ENCODE assay signal across 8 cellular contexts in the genomic region with DNA sequence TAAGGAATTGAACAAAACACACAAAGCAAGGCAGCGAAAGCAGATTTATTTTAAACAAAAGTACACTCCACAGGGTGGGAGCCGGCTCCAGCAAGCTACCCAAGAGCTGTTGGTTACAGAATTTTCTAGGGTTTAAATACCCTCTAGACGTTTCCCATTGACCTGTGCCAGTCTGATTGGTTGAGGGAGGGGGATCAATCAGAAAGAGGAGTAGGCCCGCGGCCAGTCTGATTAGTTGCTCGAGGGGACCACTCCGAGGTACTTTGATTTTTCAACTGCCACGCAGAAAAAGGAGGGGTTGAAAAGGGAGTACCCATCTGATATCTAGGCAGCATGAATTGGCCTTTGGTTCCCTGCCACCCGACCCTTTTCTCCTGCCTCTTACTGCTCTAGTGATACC. TPM values are rescaled to one million over a fixed set of nuclear protein-coding genes. Genes with fewer than 3 reads are reported as not detected.
A peak's percentile ranks its signal among the peaks of the same experiment; 100 is the strongest.
DNase-seq lines count a peak whose midpoint lies in the region; ATAC-seq and TF ChIP-seq lines count a peak whose summit lies in the region.

No MANE protein-coding gene starts in this region.

- TF ChIP-seq CTCF in kidney epithelial cell (IDR thresholded peaks at IDR 0.05; ENCODE audit: insufficient read depth, low read length, poor library complexity, severe bottlenecking) = no peak
- TF ChIP-seq CTCF in tibial artery (IDR thresholded peaks at IDR 0.05) = no peak

- no peaks in the 10 kb centered on the region for H3K9me3 Mint-ChIP-seq in activated T-cell treated with anti-CD3 and anti-CD28 coated beads, Interleukin-2, amount 50 U/mL, for 24 hours
- H3K9me3 Mint-ChIP-seq in activated T-helper 2 cell treated with anti-CD3 and anti-CD28 coated beads, Interferon-gamma antibody, Interleukin-2, Interleukin-4, amounts not matched to agents 10 μg/mL and 5 μg/mL and 100 μg/mL, durations not matched to agents 14 hours and 24 hours and 36 hours = no peaks in the 10 kb centered on the region

- peaks cover 62% of the 10 kb centered on the region for H3K36me3 Mint-ChIP-seq in activated T-cell treated with anti-CD3 and anti-CD28 coated beads, Interleukin-2, amount 50 U/mL, for 24 hours (ENCODE audit: low read depth)
- H3K36me3 Mint-ChIP-seq in activated T-helper 2 cell treated with anti-CD3 and anti-CD28 coated beads, Interferon-gamma antibody, Interleukin-2, Interleukin-4, amounts not matched to agents 10 μg/mL and 5 μg/mL and 100 μg/mL, durations not matched to agents 14 hours and 24 hours and 36 hours (ENCODE audit: low read depth) = peaks cover 46% of the 10 kb centered on the region

- H3K36me3 ChIP-seq in kidney epithelial cell (ENCODE audit: control insufficient read depth, insufficient read depth, low read length) (no peaks in the 10 kb centered on the region), tibial artery (peaks cover 16 to 28% (median 18%) of the 10 kb centered on the region in 3 donors)

- H3K27me3 Mint-ChIP-seq in activated T-cell treated with anti-CD3 and anti-CD28 coated beads, Interleukin-2, amount 50 U/mL, for 24 hours = peaks cover 4% of the 10 kb centered on the region
- no peaks in the 10 kb centered on the region for H3K27me3 Mint-ChIP-seq in activated T-helper 2 cell treated with anti-CD3 and anti-CD28 coated beads, Interferon-gamma antibody, Interleukin-2, Interleukin-4, amounts not matched to agents 10 μg/mL and 5 μg/mL and 100 μg/mL, durations not matched to agents 14 hours and 24 hours and 36 hours (ENCODE audit: low read depth)

- peak overlapping the region; percentile 75 to 80 for H3K27ac ChIP-seq in tibial artery

- no peak for DNase-seq in activated T-cell treated with anti-CD3 and anti-CD28 coated beads, Interleukin-2, amount 50 U/mL, for 24 hours
- no peak for DNase-seq in activated T-cell treated with anti-CD3 and anti-CD28 coated beads, Interleukin-2, amount 50 U/mL, for 48 hours
- DNase-seq in activated T-helper 2 cell treated with anti-CD3 and anti-CD28 coated beads, Interferon-gamma antibody, Interleukin-2, Interleukin-4, amounts not matched to agents 10 μg/mL and 5 μg/mL and 100 μg/mL, durations not matched to agents 14 hours and 24 hours and 36 hours (ENCODE audit: low spot score) = no peak
- no peak for DNase-seq in kidney epithelial cell (ENCODE audit: low read depth)
- no peak for DNase-seq in tibial artery
- no peak for DNase-seq in pons (ENCODE audit: low spot score)

- ATAC-seq in GM19395 (IDR thresholded peaks at IDR 0.05; ENCODE audit: unreplicated experiment) (no peak), HG03159 (IDR thresholded peaks at IDR 0.05; ENCODE audit: unreplicated experiment) (no peak)

- H3K4me1 ChIP-seq in tibial artery = peaks cover 0 to 32% (median 22%) of the 10 kb centered on the region in 4 donors

- peak overlapping the region; percentile 98 for H3K27ac Mint-ChIP-seq in activated T-cell treated with anti-CD3 and anti-CD28 coated beads, Interleukin-2, amount 50 U/mL, for 24 hours
- peak overlapping the region; percentile 46 for H3K27ac Mint-ChIP-seq in activated T-helper 2 cell treated with anti-CD3 and anti-CD28 coated beads, Interferon-gamma antibody, Interleukin-2, Interleukin-4, amounts not matched to agents 10 μg/mL and 5 μg/mL and 100 μg/mL, durations not matched to agents 14 hours and 24 hours and 36 hours

- intact Hi-C loops in activated T-helper 2 cell treated with anti-CD3 and anti-CD28 coated beads, Interferon-gamma antibody, Interleukin-2, Interleukin-4, amounts not matched to agents 10 μg/mL and 5 μg/mL and 100 μg/mL, durations not matched to agents 14 hours and 24 hours and 36 hours (cut with micrococcal nuclease) = loop anchor here (5.0 kb wide), 2 partner anchors 100 to 155 kb away; no protein-coding TSS in a partner anchor
- intact Hi-C loops in tibial artery (cut with DNase I; ENCODE audit: low total_unique reads) = loop anchor here (5.0 kb wide), 2 partner anchors 60 to 100 kb away; a partner anchor contains a TSS

- H3K27me3 ChIP-seq in kidney epithelial cell (ENCODE audit: control insufficient read depth, insufficient read depth, low read length) = no peaks in the 10 kb centered on the region
- no peaks in the 10 kb centered on the region for H3K27me3 ChIP-seq in tibial artery

- peaks cover 48% of the 10 kb centered on the region for H3K4me1 Mint-ChIP-seq in activated T-cell treated with anti-CD3 and anti-CD28 coated beads, Interleukin-2, amount 50 U/mL, for 24 hours (ENCODE audit: low read depth)
- peaks cover 42% of the 10 kb centered on the region for H3K4me1 Mint-ChIP-seq in activated T-helper 2 cell treated with anti-CD3 and anti-CD28 coated beads, Interferon-gamma antibody, Interleukin-2, Interleukin-4, amounts not matched to agents 10 μg/mL and 5 μg/mL and 100 μg/mL, durations not matched to agents 14 hours and 24 hours and 36 hours (ENCODE audit: low read depth)

- H3K9me3 ChIP-seq in tibial artery = no peaks in the 10 kb centered on the region

- peak overlapping the region; percentile 97 for H3K4me3 Mint-ChIP-seq in activated T-cell treated with anti-CD3 and anti-CD28 coated beads, Interleukin-2, amount 50 U/mL, for 24 hours
- peak overlapping the region; percentile 94 for H3K4me3 Mint-ChIP-seq in activated T-helper 2 cell treated with anti-CD3 and anti-CD28 coated beads, Interferon-gamma antibody, Interleukin-2, Interleukin-4, amounts not matched to agents 10 μg/mL and 5 μg/mL and 100 μg/mL, durations not matched to agents 14 hours and 24 hours and 36 hours (ENCODE audit: low read depth)

- H3K4me3 ChIP-seq in kidney epithelial cell (ENCODE audit: low read depth, low read length) (peak overlapping the region; percentile 72), tibial artery (peak overlapping the region; percentile 79 to 80)

RNA-seq across cellular contexts. Expression of a gene that starts 1.0 kb away (rescaled TPM):
- 63.0 and 66.3 TPM in 2 replicates for total RNA-seq in activated T-helper 2 cell treated with anti-CD3 and anti-CD28 coated beads, Interferon-gamma antibody, Interleukin-2, Interleukin-4, amounts not matched to agents 10 μg/mL and 5 μg/mL and 100 μg/mL, durations not matched to agents 14 hours and 24 hours and 36 hours
- 96.7 and 139 TPM in 2 replicates for total RNA-seq in kidney epithelial cell

RNA-seq across cellular contexts. Expression of a gene that starts 59.9 kb away (rescaled TPM):
- 83.4 and 85.6 TPM in 2 replicates for total RNA-seq in activated T-helper 2 cell treated with anti-CD3 and anti-CD28 coated beads, Interferon-gamma antibody, Interleukin-2, Interleukin-4, amounts not matched to agents 10 μg/mL and 5 μg/mL and 100 μg/mL, durations not matched to agents 14 hours and 24 hours and 36 hours
- total RNA-seq in kidney epithelial cell = 74.6 and 79.4 TPM in 2 replicates
